20 cellular contexts compared by ENCODE assay signal in the genomic region with DNA sequence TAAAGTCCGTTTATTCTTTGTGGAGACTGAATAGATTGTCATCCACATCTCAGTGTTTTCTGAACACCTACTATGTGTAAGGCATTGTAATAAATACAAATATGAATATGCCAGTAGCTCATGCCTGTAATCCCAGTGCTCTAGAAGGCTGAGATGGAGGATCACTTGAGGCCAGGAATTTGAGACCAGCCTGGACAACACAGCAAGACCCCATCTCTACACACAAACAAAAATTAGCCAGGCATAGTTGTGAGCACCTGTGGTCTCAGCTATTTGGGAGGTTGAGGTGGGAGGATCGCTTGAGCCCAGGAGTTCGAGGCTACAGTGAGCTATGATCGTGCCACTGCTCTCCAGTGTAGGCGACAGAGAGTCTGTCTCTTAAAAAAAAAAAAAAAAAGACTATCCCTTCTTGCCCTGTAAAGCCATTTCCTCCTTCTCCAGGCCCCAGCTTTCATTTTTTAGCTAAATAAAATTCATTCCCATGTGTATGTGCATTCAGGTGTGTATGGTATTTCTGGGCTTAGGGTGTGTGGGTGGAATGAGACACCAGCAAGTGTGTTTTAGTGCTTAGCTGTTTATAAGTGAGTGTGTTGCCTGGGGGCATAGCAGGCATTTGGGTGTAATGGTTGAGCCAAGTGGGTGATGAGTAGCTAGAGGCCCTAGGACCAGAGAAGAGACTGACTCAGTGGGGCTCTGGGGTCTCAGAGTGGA. TPM values are rescaled to one million over a fixed set of nuclear protein-coding genes. Genes with fewer than 3 reads are reported as not detected.
DNase-seq lines count a peak whose midpoint lies in the region; TF ChIP-seq lines count a peak whose summit lies in the region.
"Had no signal": no experiment of that assay in that cellular context is flagged by ENCODE, and none has a peak within 500 bp of the region (broad histone marks: within the 10 kb centered on the region; RNA-seq: fewer than 3 reads in every experiment).

No MANE protein-coding gene starts in this region.

- H3K4me3 ChIP-seq in mammary epithelial cell (replicated peaks in 1 of 3; ENCODE audit: insufficient read depth in 1 of 3, low read depth in 2 of 3, low read length in 3 of 3): no peak overlapping the region
- H3K4me3 ChIP-seq: sigmoid colon had no signal

- 44% methylated on average over 5 of the region's 5 CpGs for WGBS in mammary epithelial cell (ENCODE audit: low coverage, missing lambda C conversion rate)

- no peaks in the 10 kb centered on the region for H3K36me3 ChIP-seq in mammary epithelial cell (ENCODE audit: insufficient read depth, low read length)
- H3K36me3 ChIP-seq: brain microvascular endothelial cell had no signal

- H3K9me3 ChIP-seq in mammary epithelial cell (replicated peaks; ENCODE audit: insufficient read depth, low read length): no peaks in the 10 kb centered on the region
- H3K9me3 ChIP-seq: sigmoid colon had no signal

- peak overlapping the region; percentile 21 for H3K4me2 ChIP-seq in mammary epithelial cell (ENCODE audit: insufficient read depth, low read depth, low read length)

- H4K20me1 ChIP-seq in mammary epithelial cell (ENCODE audit: insufficient read depth, low read length): no peaks in the 10 kb centered on the region

- H3K27me3 ChIP-seq in mammary epithelial cell (ENCODE audit: insufficient read depth, low read length): no peaks in the 10 kb centered on the region
- H3K27me3 ChIP-seq: brain microvascular endothelial cell, sigmoid colon had no signal

- BruUV-seq in mammary epithelial cell (replicated peaks; lab: Mats Ljungman, UMichigan): no TSS peak

- peak overlapping the region; percentile 62 for H3K27ac ChIP-seq in mammary epithelial cell (ENCODE audit: insufficient read depth, low read depth, low read length)
- H3K27ac ChIP-seq: brain microvascular endothelial cell, sigmoid colon had no signal

- H2AFZ ChIP-seq in mammary epithelial cell (ENCODE audit: low read depth, low read length): peak overlapping the region; percentile 12

- no peak for TF ChIP-seq CTCF in mammary epithelial cell (conservative IDR thresholded peaks at IDR 0.05 in 1 of 2, IDR thresholded peaks at IDR 0.05 in 1 of 2; ENCODE audit: extremely low read depth in 1 of 2, insufficient read depth in 1 of 2, low read depth in 1 of 2, low read length in 2 of 2)

- DNase-seq in ELR (ENCODE audit: low read depth): peak; percentile 92
- peak; percentile 41 for DNase-seq in NCI-H226
- peak; percentile 95 for DNase-seq in mammary epithelial cell
- peak; percentile 92 for DNase-seq in kidney tubule cell (ENCODE audit: low spot score)
- no peak for DNase-seq in GM19240 (ENCODE audit: insufficient read length, low spot score)
- DNase-seq in LoVo (ENCODE audit: low spot score): no peak
- DNase-seq in hypothalamus (lab: John Stamatoyannopoulos, UW): no peak
- DNase-seq in activated gamma-delta T cell treated with Interleukin-2 at 50 U/mL for 16 hours: no peak
- DNase-seq: activated T-cell treated with anti-CD3 and anti-CD28 coated beads, Interleukin-2, amount 50 U/mL, for 72 hours; brain microvascular endothelial cell; MV-4-11; NCI-H2081; NCI-H774; occipital lobe; sigmoid colon; stimulated activated CD4-positive, alpha-beta T cell treated with anti-CD3 and anti-CD28 coated beads, Interleukin-1b, Interleukin-23, amount 100 ng/mL, for 48 hours; SW 1271 had no signal

- CTCF ChIA-PET in mammary epithelial cell (lab: Charles Lee; ENCODE audit: low non-redundant PET): interaction anchor here (0.5 to 1.1 kb wide), 6 partner anchors 17 to 274 kb away, joined by 3 to 12 read pairs (median 6); no protein-coding TSS in a partner anchor

- in situ Hi-C loops in mammary epithelial cell (cut with MboI; ENCODE audit: low sequenced_read_pairs in 2 of 2): no loop called here

- dilution Hi-C loops in mammary epithelial cell (cut with HindIII; ENCODE audit: low sequenced_read_pairs): no loop called here

- H3K79me2 ChIP-seq in mammary epithelial cell (ENCODE audit: insufficient read depth, low read length): peaks cover 35% of the 10 kb centered on the region

- peak overlapping the region; percentile 13 for H3K9ac ChIP-seq in mammary epithelial cell (ENCODE audit: insufficient read depth, low read length)

- peaks cover 47% of the 10 kb centered on the region for H3K4me1 ChIP-seq in mammary epithelial cell (ENCODE audit: insufficient read depth, low read length)

- intact Hi-C loops in mammary epithelial cell (cut with micrococcal nuclease): no loop called here

RNA-seq across cellular contexts. Expression of a gene that starts 7.8 kb away (rescaled TPM):
- total RNA-seq in mammary epithelial cell: 10 to 100 TPM; 34.7 to 36.0 TPM
- polyA plus RNA-seq in mammary epithelial cell: 17.4 TPM
- 49.9 TPM for polyA minus RNA-seq in mammary epithelial cell

RNA-seq across cellular contexts. Expression of a gene that starts 25.8 kb away (rescaled TPM):
- 10 to 100 TPM in 1 of 2 donors, 1 to 10 TPM in 1; 4.3 to 24.0 TPM for total RNA-seq in mammary epithelial cell
- 25.7 TPM for polyA plus RNA-seq in mammary epithelial cell
- polyA minus RNA-seq in mammary epithelial cell: 6.9 TPM

RNA-seq across cellular contexts. Expression of a gene that starts 43.4 kb away (rescaled TPM):
- 100 to 1,000 TPM; 349 to 468 TPM for total RNA-seq in mammary epithelial cell
- polyA plus RNA-seq in mammary epithelial cell: 282 TPM
- polyA minus RNA-seq in mammary epithelial cell: 291 TPM

RNA-seq across cellular contexts. Expression of a gene that starts 49.7 kb away (rescaled TPM):
- total RNA-seq in mammary epithelial cell: 1 to 10 TPM in 1 of 2 donors, not detected in 1; 1.7 TPM
- polyA plus RNA-seq in mammary epithelial cell: 2.1 TPM
- not detected for polyA minus RNA-seq in mammary epithelial cell
- total RNA-seq: activated T-cell treated with anti-CD3 and anti-CD28 coated beads, Interleukin-2, amount 50 U/mL, for 72 hours; CD4-positive, alpha-beta memory T cell; dermis microvascular lymphatic vessel endothelial cell; mononuclear cell; occipital lobe; sigmoid colon had no signal
- polyA plus RNA-seq: CD4-positive, alpha-beta memory T cell; sigmoid colon had no signal

Comparison
In these comparisons a context has a peak if more than half of its experiments do, and no peak if none do; other contexts are left out.
1. DNase-seq: peak in ELR (single experiment), NCI-H226 (single experiment), mammary epithelial cell (single experiment) and kidney tubule cell (single experiment); none in GM19240 (single experiment), LoVo (single experiment), hypothalamus (0 of 51) and activated gamma-delta T cell treated with Interleukin-2 at 50 U/mL for 16 hours (single experiment).